Comparison of ENCODE assay signal across 24 cellular contexts in genomic region chr10:51834548-51834947, GRCh38.
"Had no signal": no experiment of that assay in that cellular context is flagged by ENCODE, and none has a peak within 500 bp of the region (broad histone marks: within the 10 kb centered on the region; RNA-seq: fewer than 3 reads in every experiment).

No MANE protein-coding gene starts in this region.

- ATAC-seq: HepG2, Panc1, PC-3, T-cell had no signal

- H3K27me3 ChIP-seq: MG63 had no signal

- H3K4me2 ChIP-seq: SK-N-SH had no signal

- DNase-seq: IMR-90, Karpas-422, KG1, MG63, NCI-H1092, NCI-H1105 treated with DMSO at 0.1 percent for 48 hours, NCI-H1417 treated with DMSO at 0.1 percent for 48 hours, NCI-H146, NCI-H1694 treated with DMSO at 0.1 percent for 48 hours, NCI-H1930, NCI-H2081, NCI-H2107, NCI-H2227 treated with DMSO at 0.1 percent for 48 hours, NCI-H524, NCI-H526 treated with DMSO at 0.1 percent for 48 hours, NCI-H774, PC-3, SHP77, SK-N-SH, SW 1271, T-cell had no signal

- H3K27ac ChIP-seq: RWPE1 had no signal

- H3K4me3 ChIP-seq: MG63 had no signal

- H3K36me3 ChIP-seq: MG63 had no signal

- H3K9ac ChIP-seq: SK-N-SH had no signal
